9 cellular contexts compared by ENCODE assay signal in genomic region chr3:186520957-186521842, GRCh38. TPM values are rescaled to one million over a fixed set of nuclear protein-coding genes. Genes with fewer than 3 reads are reported as not detected.
DNase-seq lines count a peak whose midpoint lies in the region; ATAC-seq and TF ChIP-seq lines count a peak whose summit lies in the region.
"Had no signal": no experiment of that assay in that cellular context is flagged by ENCODE, and none has a peak within 500 bp of the region (broad histone marks: within the 10 kb centered on the region; RNA-seq: fewer than 3 reads in every experiment).

No MANE protein-coding gene starts in this region.

- peaks cover 55% of the 10 kb centered on the region for H3K4me1 Mint-ChIP-seq in activated naive CD8-positive, alpha-beta T cell (ENCODE audit: low read depth)
- no peaks in the 10 kb centered on the region for H3K4me1 Mint-ChIP-seq in endodermal cell
- no peaks in the 10 kb centered on the region for H3K4me1 Mint-ChIP-seq in Calu3 (ENCODE audit: low read depth, unreplicated experiment)

- DNase-seq in endodermal cell, result no peak
- DNase-seq in Calu3, result no peak
- DNase-seq in NCI-H510A treated with DMSO at 0.1 percent for 48 hours (lab: John Stamatoyannopoulos, UW), result no peak
- DNase-seq in HCEC 1CT, result no peak
- DNase-seq: NCI-H748 treated with DMSO at 0.1 percent for 48 hours had no signal

- peaks cover 10% of the 10 kb centered on the region for H3K36me3 Mint-ChIP-seq in activated naive CD8-positive, alpha-beta T cell
- H3K36me3 Mint-ChIP-seq in endodermal cell (ENCODE audit: low read depth), result no peaks in the 10 kb centered on the region
- H3K36me3 Mint-ChIP-seq in Calu3 (ENCODE audit: insufficient read depth, unreplicated experiment), result no peaks in the 10 kb centered on the region

- no peaks in the 10 kb centered on the region for H3K9me3 Mint-ChIP-seq in activated naive CD8-positive, alpha-beta T cell (ENCODE audit: low read depth)
- peaks cover 1% of the 10 kb centered on the region for H3K9me3 Mint-ChIP-seq in endodermal cell
- H3K9me3 Mint-ChIP-seq in Calu3 (ENCODE audit: low read depth, unreplicated experiment), result no peaks in the 10 kb centered on the region

- TF ChIP-seq CTCF in endodermal cell (conservative IDR thresholded peaks at IDR 0.05) (no peak), Calu3 (IDR thresholded peaks at IDR 0.05; ENCODE audit: unreplicated experiment) (no peak)

- no peak overlapping the region for H3K9ac ChIP-seq in endodermal cell (ENCODE audit: extremely low read depth, low read length, poor library complexity, severe bottlenecking)

- no peak overlapping the region for H3K4me3 Mint-ChIP-seq in activated naive CD8-positive, alpha-beta T cell
- H3K4me3 Mint-ChIP-seq in endodermal cell (no peak overlapping the region), Calu3 (ENCODE audit: low read depth, unreplicated experiment) (no peak overlapping the region)

- ATAC-seq in GM18502 (IDR thresholded peaks at IDR 0.05; ENCODE audit: poor library complexity, unreplicated experiment) (peak; percentile 66), GM19455 (IDR thresholded peaks at IDR 0.05; ENCODE audit: unreplicated experiment) (peak; percentile 65), HG03139 (IDR thresholded peaks at IDR 0.05; ENCODE audit: unreplicated experiment) (peak; percentile 54)

- H3K27me3 Mint-ChIP-seq in activated naive CD8-positive, alpha-beta T cell, result no peaks in the 10 kb centered on the region
- H3K27me3 Mint-ChIP-seq in endodermal cell (ENCODE audit: insufficient read depth) (peaks cover 11% of the 10 kb centered on the region), Calu3 (ENCODE audit: unreplicated experiment) (peaks cover 72% of the 10 kb centered on the region)

- no peak overlapping the region for H3K4me3 ChIP-seq in endodermal cell (ENCODE audit: low read length)

- intact Hi-C loops in Calu3 (cut with micrococcal nuclease; ENCODE audit: unreplicated experiment), result no loop called here

- no TSS peak for BruUV-seq in Calu3 (replicated peaks; lab: Mats Ljungman, UMichigan)

- no peaks in the 10 kb centered on the region for H3K4me1 ChIP-seq in endodermal cell (ENCODE audit: control insufficient read depth, insufficient read depth, low read length)

- WGBS in endodermal cell (ENCODE audit: insufficient coverage in 1 of 2, insufficient read length in 1 of 2), 2 experiments, result 88 to 91% methylated on average over 7 to 10 of the region's 10 CpGs

- H3K36me3 ChIP-seq in endodermal cell (ENCODE audit: control insufficient read depth, insufficient read depth, low read length), result no peaks in the 10 kb centered on the region

- no peaks in the 10 kb centered on the region for H3K27me3 ChIP-seq in endodermal cell (ENCODE audit: control insufficient read depth, insufficient read depth, low read length, poor library complexity, severe bottlenecking)

- peak overlapping the region; percentile 42 for H3K27ac Mint-ChIP-seq in activated naive CD8-positive, alpha-beta T cell
- no peak overlapping the region for H3K27ac Mint-ChIP-seq in endodermal cell
- H3K27ac Mint-ChIP-seq in Calu3 (ENCODE audit: unreplicated experiment), result no peak overlapping the region

- CTCF ChIA-PET in Calu3 (lab: Charles Lee), result interaction anchor here (0.9 kb wide), 1 partner anchor 168 kb away, joined by 4 read pairs; no protein-coding TSS in a partner anchor

- H3K27ac ChIP-seq in endodermal cell (ENCODE audit: low read depth, low read length), result no peak overlapping the region

- H3K9me3 ChIP-seq in endodermal cell (ENCODE audit: control insufficient read depth, low read length), result no peaks in the 10 kb centered on the region

RNA-seq across cellular contexts. Expression of gene CRYGS, which starts 23.0 kb away (rescaled TPM):
- 1 to 10 TPM; 2.0 to 2.4 TPM for total RNA-seq in endodermal cell
- polyA plus RNA-seq in endodermal cell (2013, experiment 1 of 2), result 2.9 TPM
- 2.7 TPM for polyA plus RNA-seq in endodermal cell (2013, experiment 2 of 2)
- total RNA-seq in Calu3 (2022), result 7.2 and 9.5 TPM in 2 replicates

RNA-seq across cellular contexts. Expression of gene TBCCD1, which starts 45.9 kb away (rescaled TPM):
- total RNA-seq in endodermal cell (10 to 100 TPM; 11.9 to 14.0 TPM), Calu3 (2022) (21.0 and 25.1 TPM in 2 replicates)
- 18.8 TPM for polyA plus RNA-seq in endodermal cell (2013, experiment 1 of 2)
- 20.2 TPM for polyA plus RNA-seq in endodermal cell (2013, experiment 2 of 2)

RNA-seq across cellular contexts. Expression of gene DNAJB11, which starts 49.3 kb away (rescaled TPM):
- total RNA-seq in endodermal cell, result 10 to 100 TPM; 59.8 to 81.5 TPM
- 76.4 TPM for polyA plus RNA-seq in endodermal cell (2013, experiment 1 of 2)
- 68.8 TPM for polyA plus RNA-seq in endodermal cell (2013, experiment 2 of 2)
- total RNA-seq in Calu3 (2022), result 171 and 181 TPM in 2 replicates
